Comparison of ENCODE assay signal across 14 cellular contexts in genomic region chr19:43205471-43206105, GRCh38. TPM values are rescaled to one million over a fixed set of nuclear protein-coding genes. Genes with fewer than 3 reads are reported as not detected.
"Had no signal": no experiment of that assay in that cellular context is flagged by ENCODE, and none has a peak within 500 bp of the region (broad histone marks: within the 10 kb centered on the region; RNA-seq: fewer than 3 reads in every experiment).

Gene PSG4, minus strand, starts transcription at chr19:43205638. Its CDS starts 102 bp downstream, at chr19:43205536.

RNA-seq across cellular contexts. Expression of gene PSG4, which starts in this region (rescaled TPM):
- total RNA-seq: activated CD4-positive, alpha-beta memory T cell treated with anti-CD3 and anti-CD28 coated beads, Interleukin-2, amount 10 ng/mL, durations not matched to agents 7 days and 5 days; activated CD4-positive, alpha-beta T cell treated with anti-CD3 and anti-CD28 coated beads, Interleukin-2, amount 10 ng/mL, durations not matched to agents 7 days and 5 days; hepatocyte; left cardiac atrium; left ventricle myocardium superior; naive thymus-derived CD8-positive, alpha-beta T cell; neural crest cell; pulmonary artery endothelial cell; right cardiac atrium; skeletal muscle tissue; T-helper 1 cell treated with Interleukin-12 subunit alpha and Interleukin-12 subunit beta and Interleukin-4 antibody, amounts not matched to agents 30 ng/mL and 1 ng/mL, for 36 hours; temporal lobe; tibial nerve; WTC11 had no signal
- polyA plus RNA-seq: hepatocyte; naive thymus-derived CD8-positive, alpha-beta T cell; right cardiac atrium had no signal
